In genomic region chr4:144782345-144782744, GRCh38 we compare ENCODE assay signal across 18 cellular contexts.
"Had no signal": no experiment of that assay in that cellular context is flagged by ENCODE, and none has a peak within 500 bp of the region (broad histone marks: within the 10 kb centered on the region; RNA-seq: fewer than 3 reads in every experiment).

No MANE protein-coding gene starts in this region.

- H3K9me3 ChIP-seq: adrenal gland, body of pancreas, ovary, tibial artery had no signal

- DNase-seq: activated CD4-positive, alpha-beta T cell treated with anti-CD3 and anti-CD28 coated beads, Interleukin-2, amount 50 U/mL, for 4 hours; activated gamma-delta T cell; activated T-cell treated with anti-CD3 and anti-CD28 coated beads, Interleukin-2, amount 50 U/mL, for 72 hours; adrenal gland; dermis blood vessel endothelial cell; effector memory CD4-positive, alpha-beta T cell; head of caudate nucleus; mesendoderm; naive thymus-derived CD4-positive, alpha-beta T cell; ovary; stimulated activated CD4-positive, alpha-beta T cell treated with anti-CD3 and anti-CD28 coated beads, Interleukin-12 subunit alpha, Interleukin-12 subunit beta, amount 100 ng/mL, for 4 hours; stimulated activated CD4-positive, alpha-beta T cell treated with anti-CD3 and anti-CD28 coated beads, Interleukin-1b, Interleukin-23, amount 100 ng/mL, for 48 hours; stimulated activated CD8-positive, alpha-beta memory T cell treated with anti-CD3 and anti-CD28 coated beads, Interleukin-4, amount 100 ng/mL, for 48 hours; stimulated activated naive CD4-positive, alpha-beta T cell; substantia nigra; tibial artery had no signal

- H3K27me3 ChIP-seq: adrenal gland, body of pancreas, ovary, tibial artery had no signal

- ATAC-seq: activated naive CD4-positive, alpha-beta T cell treated with anti-CD3 and anti-CD28 coated beads, Interleukin-2, amount 50 U/mL, for 72 hours; activated T-cell treated with anti-CD3 and anti-CD28 coated beads, Interleukin-2, amount 50 U/mL, for 72 hours; body of pancreas; naive thymus-derived CD4-positive, alpha-beta T cell had no signal

- H3K4me3 ChIP-seq: adrenal gland, body of pancreas, ovary, tibial artery had no signal

- H3K36me3 ChIP-seq: adrenal gland, ovary, tibial artery had no signal

- H3K27ac ChIP-seq: adrenal gland, body of pancreas, ovary, tibial artery had no signal

- H3K4me1 ChIP-seq: adrenal gland had no signal
